ENCODE assay signal across 1 cellular context in the genomic region with DNA sequence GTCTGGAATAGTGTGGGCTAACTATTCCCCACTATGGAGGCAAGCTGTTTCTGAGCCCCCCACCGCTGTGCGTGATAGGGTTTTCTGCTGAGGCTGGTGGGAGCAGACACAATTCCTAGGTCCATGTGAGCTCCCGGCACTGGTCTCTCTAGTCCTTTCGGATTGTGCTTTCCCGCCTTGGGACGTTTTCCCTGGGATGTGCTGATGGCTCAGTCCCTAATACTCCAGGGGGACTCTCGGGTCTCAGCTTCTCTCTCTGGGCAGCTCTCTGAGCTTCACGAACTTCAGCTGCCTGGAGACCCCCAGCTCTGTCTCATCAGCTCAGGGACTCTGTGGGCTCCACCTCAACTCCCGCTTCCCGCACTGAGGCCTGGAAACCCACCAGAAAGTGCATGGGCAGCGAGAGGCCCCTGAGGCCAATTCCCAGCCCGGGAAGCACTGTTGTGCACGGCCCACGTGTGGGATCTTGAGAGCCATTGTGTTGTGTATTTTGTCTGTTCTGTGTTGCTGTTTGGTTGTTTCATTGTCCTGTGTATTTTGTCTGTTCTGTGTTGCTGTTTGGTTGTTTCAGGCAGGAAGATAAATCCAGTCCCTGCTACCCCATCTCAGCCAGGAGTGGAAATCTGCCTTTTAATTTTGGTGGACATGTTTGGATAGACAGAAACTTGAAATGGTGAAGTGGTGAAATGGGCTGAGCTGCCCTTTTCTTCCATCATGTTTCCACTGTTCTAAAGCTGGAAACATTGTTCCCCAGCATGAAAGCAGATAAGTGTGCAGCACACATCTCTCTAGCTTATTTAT.
TF ChIP-seq lines count a peak whose summit lies in the region.

No MANE protein-coding gene starts in this region.

TF ChIP-seq in GM23338, 12 proteins besides CTCF, POLR2A, EP300 and RAD21:
- TF ChIP-seq ZNF114 (CRISPR knock-in tag; IDR thresholded peaks at IDR 0.05) (no peak), JUNB (IDR thresholded peaks at IDR 0.05; ENCODE audit: unreplicated experiment) (no peak), ZNF331 (CRISPR knock-in tag; IDR thresholded peaks at IDR 0.05; ENCODE audit: low read depth) (no peak), POLR2AphosphoS5 (IDR thresholded peaks at IDR 0.05; ENCODE audit: low read depth) (no peak), NANOG (IDR thresholded peaks at IDR 0.05; ENCODE audit: borderline replicate concordance) (no peak), STAT1 (IDR thresholded peaks at IDR 0.05; ENCODE audit: unreplicated experiment) (no peak), CREB1 (CRISPR knock-in tag; IDR thresholded peaks at IDR 0.05; ENCODE audit: low read depth) (no peak)
- TF ChIP-seq, protein P1, sequence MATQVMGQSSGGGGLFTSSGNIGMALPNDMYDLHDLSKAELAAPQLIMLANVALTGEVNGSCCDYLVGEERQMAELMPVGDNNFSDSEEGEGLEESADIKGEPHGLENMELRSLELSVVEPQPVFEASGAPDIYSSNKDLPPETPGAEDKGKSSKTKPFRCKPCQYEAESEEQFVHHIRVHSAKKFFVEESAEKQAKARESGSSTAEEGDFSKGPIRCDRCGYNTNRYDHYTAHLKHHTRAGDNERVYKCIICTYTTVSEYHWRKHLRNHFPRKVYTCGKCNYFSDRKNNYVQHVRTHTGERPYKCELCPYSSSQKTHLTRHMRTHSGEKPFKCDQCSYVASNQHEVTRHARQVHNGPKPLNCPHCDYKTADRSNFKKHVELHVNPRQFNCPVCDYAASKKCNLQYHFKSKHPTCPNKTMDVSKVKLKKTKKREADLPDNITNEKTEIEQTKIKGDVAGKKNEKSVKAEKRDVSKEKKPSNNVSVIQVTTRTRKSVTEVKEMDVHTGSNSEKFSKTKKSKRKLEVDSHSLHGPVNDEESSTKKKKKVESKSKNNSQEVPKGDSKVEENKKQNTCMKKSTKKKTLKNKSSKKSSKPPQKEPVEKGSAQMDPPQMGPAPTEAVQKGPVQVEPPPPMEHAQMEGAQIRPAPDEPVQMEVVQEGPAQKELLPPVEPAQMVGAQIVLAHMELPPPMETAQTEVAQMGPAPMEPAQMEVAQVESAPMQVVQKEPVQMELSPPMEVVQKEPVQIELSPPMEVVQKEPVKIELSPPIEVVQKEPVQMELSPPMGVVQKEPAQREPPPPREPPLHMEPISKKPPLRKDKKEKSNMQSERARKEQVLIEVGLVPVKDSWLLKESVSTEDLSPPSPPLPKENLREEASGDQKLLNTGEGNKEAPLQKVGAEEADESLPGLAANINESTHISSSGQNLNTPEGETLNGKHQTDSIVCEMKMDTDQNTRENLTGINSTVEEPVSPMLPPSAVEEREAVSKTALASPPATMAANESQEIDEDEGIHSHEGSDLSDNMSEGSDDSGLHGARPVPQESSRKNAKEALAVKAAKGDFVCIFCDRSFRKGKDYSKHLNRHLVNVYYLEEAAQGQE (IDR thresholded peaks at IDR 0.05; ENCODE audit: unreplicated experiment), result no peak
- TF ChIP-seq, protein P2, sequence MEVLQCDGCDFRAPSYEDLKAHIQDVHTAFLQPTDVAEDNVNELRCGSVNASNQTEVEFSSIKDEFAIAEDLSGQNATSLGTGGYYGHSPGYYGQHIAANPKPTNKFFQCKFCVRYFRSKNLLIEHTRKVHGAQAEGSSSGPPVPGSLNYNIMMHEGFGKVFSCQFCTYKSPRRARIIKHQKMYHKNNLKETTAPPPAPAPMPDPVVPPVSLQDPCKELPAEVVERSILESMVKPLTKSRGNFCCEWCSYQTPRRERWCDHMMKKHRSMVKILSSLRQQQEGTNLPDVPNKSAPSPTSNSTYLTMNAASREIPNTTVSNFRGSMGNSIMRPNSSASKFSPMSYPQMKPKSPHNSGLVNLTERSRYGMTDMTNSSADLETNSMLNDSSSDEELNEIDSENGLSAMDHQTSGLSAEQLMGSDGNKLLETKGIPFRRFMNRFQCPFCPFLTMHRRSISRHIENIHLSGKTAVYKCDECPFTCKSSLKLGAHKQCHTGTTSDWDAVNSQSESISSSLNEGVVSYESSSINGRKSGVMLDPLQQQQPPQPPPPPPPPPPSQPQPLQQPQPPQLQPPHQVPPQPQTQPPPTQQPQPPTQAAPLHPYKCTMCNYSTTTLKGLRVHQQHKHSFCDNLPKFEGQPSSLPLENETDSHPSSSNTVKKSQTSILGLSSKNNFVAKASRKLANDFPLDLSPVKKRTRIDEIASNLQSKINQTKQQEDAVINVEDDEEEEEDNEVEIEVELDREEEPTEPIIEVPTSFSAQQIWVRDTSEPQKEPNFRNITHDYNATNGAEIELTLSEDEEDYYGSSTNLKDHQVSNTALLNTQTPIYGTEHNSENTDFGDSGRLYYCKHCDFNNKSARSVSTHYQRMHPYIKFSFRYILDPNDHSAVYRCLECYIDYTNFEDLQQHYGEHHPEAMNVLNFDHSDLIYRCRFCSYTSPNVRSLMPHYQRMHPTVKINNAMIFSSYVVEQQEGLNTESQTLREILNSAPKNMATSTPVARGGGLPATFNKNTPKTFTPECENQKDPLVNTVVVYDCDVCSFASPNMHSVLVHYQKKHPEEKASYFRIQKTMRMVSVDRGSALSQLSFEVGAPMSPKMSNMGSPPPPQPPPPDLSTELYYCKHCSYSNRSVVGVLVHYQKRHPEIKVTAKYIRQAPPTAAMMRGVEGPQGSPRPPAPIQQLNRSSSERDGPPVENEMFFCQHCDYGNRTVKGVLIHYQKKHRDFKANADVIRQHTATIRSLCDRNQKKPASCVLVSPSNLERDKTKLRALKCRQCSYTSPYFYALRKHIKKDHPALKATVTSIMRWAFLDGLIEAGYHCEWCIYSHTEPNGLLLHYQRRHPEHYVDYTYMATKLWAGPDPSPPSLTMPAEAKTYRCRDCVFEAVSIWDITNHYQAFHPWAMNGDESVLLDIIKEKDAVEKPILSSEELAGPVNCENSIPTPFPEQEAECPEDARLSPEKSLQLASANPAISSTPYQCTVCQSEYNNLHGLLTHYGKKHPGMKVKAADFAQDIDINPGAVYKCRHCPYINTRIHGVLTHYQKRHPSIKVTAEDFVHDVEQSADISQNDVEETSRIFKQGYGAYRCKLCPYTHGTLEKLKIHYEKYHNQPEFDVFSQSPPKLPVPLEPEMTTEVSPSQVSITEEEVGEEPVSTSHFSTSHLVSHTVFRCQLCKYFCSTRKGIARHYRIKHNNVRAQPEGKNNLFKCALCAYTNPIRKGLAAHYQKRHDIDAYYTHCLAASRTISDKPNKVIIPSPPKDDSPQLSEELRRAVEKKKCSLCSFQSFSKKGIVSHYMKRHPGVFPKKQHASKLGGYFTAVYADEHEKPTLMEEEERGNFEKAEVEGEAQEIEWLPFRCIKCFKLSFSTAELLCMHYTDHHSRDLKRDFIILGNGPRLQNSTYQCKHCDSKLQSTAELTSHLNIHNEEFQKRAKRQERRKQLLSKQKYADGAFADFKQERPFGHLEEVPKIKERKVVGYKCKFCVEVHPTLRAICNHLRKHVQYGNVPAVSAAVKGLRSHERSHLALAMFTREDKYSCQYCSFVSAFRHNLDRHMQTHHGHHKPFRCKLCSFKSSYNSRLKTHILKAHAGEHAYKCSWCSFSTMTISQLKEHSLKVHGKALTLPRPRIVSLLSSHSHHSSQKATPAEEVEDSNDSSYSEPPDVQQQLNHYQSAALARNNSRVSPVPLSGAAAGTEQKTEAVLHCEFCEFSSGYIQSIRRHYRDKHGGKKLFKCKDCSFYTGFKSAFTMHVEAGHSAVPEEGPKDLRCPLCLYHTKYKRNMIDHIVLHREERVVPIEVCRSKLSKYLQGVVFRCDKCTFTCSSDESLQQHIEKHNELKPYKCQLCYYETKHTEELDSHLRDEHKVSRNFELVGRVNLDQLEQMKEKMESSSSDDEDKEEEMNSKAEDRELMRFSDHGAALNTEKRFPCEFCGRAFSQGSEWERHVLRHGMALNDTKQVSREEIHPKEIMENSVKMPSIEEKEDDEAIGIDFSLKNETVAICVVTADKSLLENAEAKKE (CRISPR knock-in tag; IDR thresholded peaks at IDR 0.05), result no peak
